Comparison of ENCODE assay signal across 1 cellular context in the genomic region with DNA sequence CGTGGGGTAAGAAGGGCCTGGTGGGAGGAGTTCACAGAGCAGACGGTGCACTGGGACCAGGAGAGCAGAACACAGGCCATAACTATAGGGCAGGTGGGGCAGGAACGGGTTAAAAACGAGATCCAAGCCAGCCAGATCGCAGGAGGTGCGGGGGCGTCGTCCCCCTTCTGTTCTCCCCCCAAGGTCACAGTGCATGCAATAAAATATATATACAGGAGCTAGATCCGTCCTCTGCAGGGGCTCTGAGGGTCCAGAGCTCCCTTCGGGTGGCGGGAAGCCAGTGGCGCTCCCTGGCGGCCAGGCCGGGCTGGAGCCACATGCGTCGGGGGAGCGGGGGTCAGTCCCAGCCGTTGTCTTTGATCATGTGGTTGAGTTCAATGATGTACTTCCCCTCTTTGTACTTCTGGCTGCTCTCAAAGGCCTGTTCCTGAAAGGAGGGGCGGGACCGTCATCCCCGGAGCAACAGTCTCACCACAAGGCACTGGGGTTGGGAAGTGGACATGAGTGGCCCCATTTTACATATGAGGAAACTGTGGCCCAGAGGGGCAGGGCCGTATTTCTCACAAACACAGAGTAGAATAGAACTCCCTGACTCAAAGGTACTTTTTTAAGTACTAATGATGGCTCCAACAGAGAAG.
A peak's percentile ranks its signal among the peaks of the same experiment; 100 is the strongest.
TF ChIP-seq lines count a peak whose summit lies in the region.

No MANE protein-coding gene starts in this region.

TF ChIP-seq in HepG2, 621 proteins besides CTCF, POLR2A, EP300 and RAD21 (continued from another document and continues in another):
- TF ChIP-seq ZSCAN20 (CRISPR knock-in tag; IDR thresholded peaks at IDR 0.05; ENCODE audit: borderline replicate concordance): peak; percentile 44; the same call in 1 of the 2 replicates
- no peak for TF ChIP-seq CBX1 (IDR thresholded peaks at IDR 0.05; ENCODE audit: low read depth)
- 0 out of 2 replicates have a peak, but pooled peaks have one; percentile 37 for TF ChIP-seq ZBTB38 (CRISPR knock-in tag; IDR thresholded peaks at IDR 0.05)
- no peak for TF ChIP-seq ZNF282 (IDR thresholded peaks at IDR 0.05; ENCODE audit: partially characterized antibody)
- TF ChIP-seq IKZF1 (IDR thresholded peaks at IDR 0.05): no peak
- no peak for TF ChIP-seq SNRNP70 (IDR thresholded peaks at IDR 0.05; ENCODE audit: low read depth, low read length)
- TF ChIP-seq RAD51 (IDR thresholded peaks at IDR 0.05; ENCODE audit: borderline replicate concordance): no peak
- TF ChIP-seq, protein P1, sequence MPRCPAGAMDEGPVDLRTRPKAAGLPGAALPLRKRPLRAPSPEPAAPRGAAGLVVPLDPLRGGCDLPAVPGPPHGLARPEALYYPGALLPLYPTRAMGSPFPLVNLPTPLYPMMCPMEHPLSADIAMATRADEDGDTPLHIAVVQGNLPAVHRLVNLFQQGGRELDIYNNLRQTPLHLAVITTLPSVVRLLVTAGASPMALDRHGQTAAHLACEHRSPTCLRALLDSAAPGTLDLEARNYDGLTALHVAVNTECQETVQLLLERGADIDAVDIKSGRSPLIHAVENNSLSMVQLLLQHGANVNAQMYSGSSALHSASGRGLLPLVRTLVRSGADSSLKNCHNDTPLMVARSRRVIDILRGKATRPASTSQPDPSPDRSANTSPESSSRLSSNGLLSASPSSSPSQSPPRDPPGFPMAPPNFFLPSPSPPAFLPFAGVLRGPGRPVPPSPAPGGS (CRISPR knock-in tag; IDR thresholded peaks at IDR 0.05): no peak
- TF ChIP-seq, protein P2, sequence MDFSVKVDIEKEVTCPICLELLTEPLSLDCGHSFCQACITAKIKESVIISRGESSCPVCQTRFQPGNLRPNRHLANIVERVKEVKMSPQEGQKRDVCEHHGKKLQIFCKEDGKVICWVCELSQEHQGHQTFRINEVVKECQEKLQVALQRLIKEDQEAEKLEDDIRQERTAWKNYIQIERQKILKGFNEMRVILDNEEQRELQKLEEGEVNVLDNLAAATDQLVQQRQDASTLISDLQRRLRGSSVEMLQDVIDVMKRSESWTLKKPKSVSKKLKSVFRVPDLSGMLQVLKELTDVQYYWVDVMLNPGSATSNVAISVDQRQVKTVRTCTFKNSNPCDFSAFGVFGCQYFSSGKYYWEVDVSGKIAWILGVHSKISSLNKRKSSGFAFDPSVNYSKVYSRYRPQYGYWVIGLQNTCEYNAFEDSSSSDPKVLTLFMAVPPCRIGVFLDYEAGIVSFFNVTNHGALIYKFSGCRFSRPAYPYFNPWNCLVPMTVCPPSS (IDR thresholded peaks at IDR 0.05): no peak
- TF ChIP-seq ZFY (CRISPR knock-in tag; IDR thresholded peaks at IDR 0.05): peak; percentile 51
- no peak for TF ChIP-seq ZNF549 (CRISPR knock-in tag; IDR thresholded peaks at IDR 0.05)
- TF ChIP-seq, protein P3, sequence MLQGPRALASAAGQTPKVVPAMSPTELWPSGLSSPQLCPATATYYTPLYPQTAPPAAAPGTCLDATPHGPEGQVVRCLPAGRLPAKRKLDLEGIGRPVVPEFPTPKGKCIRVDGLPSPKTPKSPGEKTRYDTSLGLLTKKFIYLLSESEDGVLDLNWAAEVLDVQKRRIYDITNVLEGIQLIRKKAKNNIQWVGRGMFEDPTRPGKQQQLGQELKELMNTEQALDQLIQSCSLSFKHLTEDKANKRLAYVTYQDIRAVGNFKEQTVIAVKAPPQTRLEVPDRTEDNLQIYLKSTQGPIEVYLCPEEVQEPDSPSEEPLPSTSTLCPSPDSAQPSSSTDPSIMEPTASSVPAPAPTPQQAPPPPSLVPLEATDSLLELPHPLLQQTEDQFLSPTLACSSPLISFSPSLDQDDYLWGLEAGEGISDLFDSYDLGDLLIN (CRISPR knock-in tag; IDR thresholded peaks at IDR 0.05; ENCODE audit: borderline replicate concordance): peak; percentile 94; the same call in 1 of the 2 replicates
- peak; percentile 85 for TF ChIP-seq ZNF605 (CRISPR knock-in tag; IDR thresholded peaks at IDR 0.05)
- TF ChIP-seq ZNF382 (CRISPR knock-in tag; IDR thresholded peaks at IDR 0.05; ENCODE audit: borderline replicate concordance): no peak
- TF ChIP-seq, protein P4, sequence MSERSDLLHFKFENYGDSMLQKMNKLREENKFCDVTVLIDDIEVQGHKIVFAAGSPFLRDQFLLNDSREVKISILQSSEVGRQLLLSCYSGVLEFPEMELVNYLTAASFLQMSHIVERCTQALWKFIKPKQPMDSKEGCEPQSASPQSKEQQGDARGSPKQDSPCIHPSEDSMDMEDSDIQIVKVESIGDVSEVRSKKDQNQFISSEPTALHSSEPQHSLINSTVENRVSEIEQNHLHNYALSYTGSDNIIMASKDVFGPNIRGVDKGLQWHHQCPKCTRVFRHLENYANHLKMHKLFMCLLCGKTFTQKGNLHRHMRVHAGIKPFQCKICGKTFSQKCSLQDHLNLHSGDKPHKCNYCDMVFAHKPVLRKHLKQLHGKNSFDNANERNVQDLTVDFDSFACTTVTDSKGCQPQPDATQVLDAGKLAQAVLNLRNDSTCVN (CRISPR knock-in tag; IDR thresholded peaks at IDR 0.05; ENCODE audit: borderline replicate concordance): 0 out of 2 replicates have a peak, but pooled peaks have one; percentile 78
- TF ChIP-seq, protein P5, sequence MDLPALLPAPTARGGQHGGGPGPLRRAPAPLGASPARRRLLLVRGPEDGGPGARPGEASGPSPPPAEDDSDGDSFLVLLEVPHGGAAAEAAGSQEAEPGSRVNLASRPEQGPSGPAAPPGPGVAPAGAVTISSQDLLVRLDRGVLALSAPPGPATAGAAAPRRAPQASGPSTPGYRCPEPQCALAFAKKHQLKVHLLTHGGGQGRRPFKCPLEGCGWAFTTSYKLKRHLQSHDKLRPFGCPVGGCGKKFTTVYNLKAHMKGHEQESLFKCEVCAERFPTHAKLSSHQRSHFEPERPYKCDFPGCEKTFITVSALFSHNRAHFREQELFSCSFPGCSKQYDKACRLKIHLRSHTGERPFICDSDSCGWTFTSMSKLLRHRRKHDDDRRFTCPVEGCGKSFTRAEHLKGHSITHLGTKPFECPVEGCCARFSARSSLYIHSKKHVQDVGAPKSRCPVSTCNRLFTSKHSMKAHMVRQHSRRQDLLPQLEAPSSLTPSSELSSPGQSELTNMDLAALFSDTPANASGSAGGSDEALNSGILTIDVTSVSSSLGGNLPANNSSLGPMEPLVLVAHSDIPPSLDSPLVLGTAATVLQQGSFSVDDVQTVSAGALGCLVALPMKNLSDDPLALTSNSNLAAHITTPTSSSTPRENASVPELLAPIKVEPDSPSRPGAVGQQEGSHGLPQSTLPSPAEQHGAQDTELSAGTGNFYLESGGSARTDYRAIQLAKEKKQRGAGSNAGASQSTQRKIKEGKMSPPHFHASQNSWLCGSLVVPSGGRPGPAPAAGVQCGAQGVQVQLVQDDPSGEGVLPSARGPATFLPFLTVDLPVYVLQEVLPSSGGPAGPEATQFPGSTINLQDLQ (CRISPR knock-in tag; IDR thresholded peaks at IDR 0.05): peak; percentile 94
- TF ChIP-seq RELA (CRISPR knock-in tag; IDR thresholded peaks at IDR 0.05): no peak
- TF ChIP-seq ZNF891 (CRISPR knock-in tag; IDR thresholded peaks at IDR 0.05): no peak
- peak; percentile 68 for TF ChIP-seq SPEN (CRISPR knock-in tag; IDR thresholded peaks at IDR 0.05; ENCODE audit: low read depth)
- no peak for TF ChIP-seq RFXANK (CRISPR knock-in tag; IDR thresholded peaks at IDR 0.05)
- TF ChIP-seq JDP2 (CRISPR knock-in tag; IDR thresholded peaks at IDR 0.05; ENCODE audit: borderline replicate concordance): no peak
- peak; percentile 76 for TF ChIP-seq IRF2 (CRISPR knock-in tag; IDR thresholded peaks at IDR 0.05)
- TF ChIP-seq, protein P6, sequence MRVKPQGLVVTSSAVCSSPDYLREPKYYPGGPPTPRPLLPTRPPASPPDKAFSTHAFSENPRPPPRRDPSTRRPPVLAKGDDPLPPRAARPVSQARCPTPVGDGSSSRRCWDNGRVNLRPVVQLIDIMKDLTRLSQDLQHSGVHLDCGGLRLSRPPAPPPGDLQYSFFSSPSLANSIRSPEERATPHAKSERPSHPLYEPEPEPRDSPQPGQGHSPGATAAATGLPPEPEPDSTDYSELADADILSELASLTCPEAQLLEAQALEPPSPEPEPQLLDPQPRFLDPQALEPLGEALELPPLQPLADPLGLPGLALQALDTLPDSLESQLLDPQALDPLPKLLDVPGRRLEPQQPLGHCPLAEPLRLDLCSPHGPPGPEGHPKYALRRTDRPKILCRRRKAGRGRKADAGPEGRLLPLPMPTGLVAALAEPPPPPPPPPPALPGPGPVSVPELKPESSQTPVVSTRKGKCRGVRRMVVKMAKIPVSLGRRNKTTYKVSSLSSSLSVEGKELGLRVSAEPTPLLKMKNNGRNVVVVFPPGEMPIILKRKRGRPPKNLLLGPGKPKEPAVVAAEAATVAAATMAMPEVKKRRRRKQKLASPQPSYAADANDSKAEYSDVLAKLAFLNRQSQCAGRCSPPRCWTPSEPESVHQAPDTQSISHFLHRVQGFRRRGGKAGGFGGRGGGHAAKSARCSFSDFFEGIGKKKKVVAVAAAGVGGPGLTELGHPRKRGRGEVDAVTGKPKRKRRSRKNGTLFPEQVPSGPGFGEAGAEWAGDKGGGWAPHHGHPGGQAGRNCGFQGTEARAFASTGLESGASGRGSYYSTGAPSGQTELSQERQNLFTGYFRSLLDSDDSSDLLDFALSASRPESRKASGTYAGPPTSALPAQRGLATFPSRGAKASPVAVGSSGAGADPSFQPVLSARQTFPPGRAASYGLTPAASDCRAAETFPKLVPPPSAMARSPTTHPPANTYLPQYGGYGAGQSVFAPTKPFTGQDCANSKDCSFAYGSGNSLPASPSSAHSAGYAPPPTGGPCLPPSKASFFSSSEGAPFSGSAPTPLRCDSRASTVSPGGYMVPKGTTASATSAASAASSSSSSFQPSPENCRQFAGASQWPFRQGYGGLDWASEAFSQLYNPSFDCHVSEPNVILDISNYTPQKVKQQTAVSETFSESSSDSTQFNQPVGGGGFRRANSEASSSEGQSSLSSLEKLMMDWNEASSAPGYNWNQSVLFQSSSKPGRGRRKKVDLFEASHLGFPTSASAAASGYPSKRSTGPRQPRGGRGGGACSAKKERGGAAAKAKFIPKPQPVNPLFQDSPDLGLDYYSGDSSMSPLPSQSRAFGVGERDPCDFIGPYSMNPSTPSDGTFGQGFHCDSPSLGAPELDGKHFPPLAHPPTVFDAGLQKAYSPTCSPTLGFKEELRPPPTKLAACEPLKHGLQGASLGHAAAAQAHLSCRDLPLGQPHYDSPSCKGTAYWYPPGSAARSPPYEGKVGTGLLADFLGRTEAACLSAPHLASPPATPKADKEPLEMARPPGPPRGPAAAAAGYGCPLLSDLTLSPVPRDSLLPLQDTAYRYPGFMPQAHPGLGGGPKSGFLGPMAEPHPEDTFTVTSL (CRISPR knock-in tag; IDR thresholded peaks at IDR 0.05; ENCODE audit: borderline replicate concordance): no peak
- TF ChIP-seq IKZF4 (CRISPR knock-in tag; IDR thresholded peaks at IDR 0.05; ENCODE audit: borderline replicate concordance, low read depth, not compliant biosample characterization): no peak
- TF ChIP-seq MAZ (IDR thresholded peaks at IDR 0.05; ENCODE audit: borderline replicate concordance, low read depth, low read length): peak; percentile 91; the same call in 1 of the 2 replicates
- no peak for TF ChIP-seq MAZ (CRISPR knock-in tag; IDR thresholded peaks at IDR 0.05; ENCODE audit: low read depth)
- TF ChIP-seq, protein P7, sequence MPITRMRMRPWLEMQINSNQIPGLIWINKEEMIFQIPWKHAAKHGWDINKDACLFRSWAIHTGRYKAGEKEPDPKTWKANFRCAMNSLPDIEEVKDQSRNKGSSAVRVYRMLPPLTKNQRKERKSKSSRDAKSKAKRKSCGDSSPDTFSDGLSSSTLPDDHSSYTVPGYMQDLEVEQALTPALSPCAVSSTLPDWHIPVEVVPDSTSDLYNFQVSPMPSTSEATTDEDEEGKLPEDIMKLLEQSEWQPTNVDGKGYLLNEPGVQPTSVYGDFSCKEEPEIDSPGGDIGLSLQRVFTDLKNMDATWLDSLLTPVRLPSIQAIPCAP (CRISPR knock-in tag; IDR thresholded peaks at IDR 0.05; ENCODE audit: low read depth): 0 out of 2 replicates have a peak, but pooled peaks have one; percentile 69
- peak; percentile 87 for TF ChIP-seq BCL6 (CRISPR knock-in tag; IDR thresholded peaks at IDR 0.05)
- TF ChIP-seq NR2F6 (IDR thresholded peaks at IDR 0.05): peak; percentile 48
- TF ChIP-seq NR2F6 (CRISPR knock-in tag; IDR thresholded peaks at IDR 0.05): peak; percentile 67; the same call in 1 of the 2 replicates
- TF ChIP-seq, protein P8, sequence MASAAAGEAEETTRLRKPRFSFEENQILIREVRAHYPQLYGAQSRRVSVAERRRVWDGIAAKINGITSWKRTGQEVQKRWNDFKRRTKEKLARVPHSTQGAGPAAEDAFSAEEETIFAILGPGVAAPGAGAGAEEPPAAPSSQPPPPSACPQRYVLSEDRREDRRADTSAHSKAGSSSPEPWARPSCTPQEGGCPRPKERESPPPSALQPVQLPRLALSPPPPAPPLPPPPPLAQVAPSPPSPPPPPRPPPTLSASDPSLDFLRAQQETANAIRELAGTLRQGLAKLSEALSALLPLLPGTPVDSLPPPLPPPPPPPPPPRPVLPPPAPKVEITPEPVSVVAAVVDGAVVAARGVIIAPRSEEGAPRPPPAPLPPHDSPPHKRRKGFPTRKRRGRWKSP (CRISPR knock-in tag; IDR thresholded peaks at IDR 0.05): no peak
- TF ChIP-seq, protein P9, sequence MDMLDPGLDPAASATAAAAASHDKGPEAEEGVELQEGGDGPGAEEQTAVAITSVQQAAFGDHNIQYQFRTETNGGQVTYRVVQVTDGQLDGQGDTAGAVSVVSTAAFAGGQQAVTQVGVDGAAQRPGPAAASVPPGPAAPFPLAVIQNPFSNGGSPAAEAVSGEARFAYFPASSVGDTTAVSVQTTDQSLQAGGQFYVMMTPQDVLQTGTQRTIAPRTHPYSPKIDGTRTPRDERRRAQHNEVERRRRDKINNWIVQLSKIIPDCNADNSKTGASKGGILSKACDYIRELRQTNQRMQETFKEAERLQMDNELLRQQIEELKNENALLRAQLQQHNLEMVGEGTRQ (IDR thresholded peaks at IDR 0.05; ENCODE audit: low read depth, low read length): no peak
- TF ChIP-seq, protein P9 (CRISPR knock-in tag; IDR thresholded peaks at IDR 0.05; ENCODE audit: borderline replicate concordance): no peak; the same call in 1 of the 2 replicates
- TF ChIP-seq PAF1 (CRISPR knock-in tag; IDR thresholded peaks at IDR 0.05): 0 out of 2 replicates have a peak, but pooled peaks have one; percentile 23
- TF ChIP-seq, protein P10, sequence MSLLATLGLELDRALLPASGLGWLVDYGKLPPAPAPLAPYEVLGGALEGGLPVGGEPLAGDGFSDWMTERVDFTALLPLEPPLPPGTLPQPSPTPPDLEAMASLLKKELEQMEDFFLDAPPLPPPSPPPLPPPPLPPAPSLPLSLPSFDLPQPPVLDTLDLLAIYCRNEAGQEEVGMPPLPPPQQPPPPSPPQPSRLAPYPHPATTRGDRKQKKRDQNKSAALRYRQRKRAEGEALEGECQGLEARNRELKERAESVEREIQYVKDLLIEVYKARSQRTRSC (CRISPR knock-in tag; IDR thresholded peaks at IDR 0.05; ENCODE audit: low read depth): no peak
- TF ChIP-seq, protein P11, sequence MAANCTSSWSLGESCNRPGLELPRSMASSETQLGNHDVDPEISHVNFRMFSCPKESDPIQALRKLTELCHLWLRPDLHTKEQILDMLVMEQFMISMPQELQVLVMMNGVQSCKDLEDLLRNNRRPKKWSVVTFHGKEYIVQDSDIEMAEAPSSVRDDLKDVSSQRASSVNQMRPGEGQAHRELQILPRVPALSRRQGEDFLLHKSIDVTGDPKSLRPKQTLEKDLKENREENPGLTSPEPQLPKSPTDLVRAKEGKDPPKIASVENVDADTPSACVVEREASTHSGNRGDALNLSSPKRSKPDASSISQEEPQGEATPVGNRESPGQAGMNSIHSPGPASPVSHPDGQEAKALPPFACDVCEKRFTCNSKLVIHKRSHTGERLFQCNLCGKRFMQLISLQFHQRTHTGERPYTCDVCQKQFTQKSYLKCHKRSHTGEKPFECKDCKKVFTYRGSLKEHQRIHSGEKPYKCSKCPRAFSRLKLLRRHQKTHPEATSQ (CRISPR knock-in tag; IDR thresholded peaks at IDR 0.05; ENCODE audit: borderline replicate concordance): no peak
